In genomic region chr3:130878464-130878863, GRCh38 we compare ENCODE assay signal across 27 cellular contexts.
"Had no signal": no experiment of that assay in that cellular context is flagged by ENCODE, and none has a peak within 500 bp of the region (broad histone marks: within the 10 kb centered on the region; RNA-seq: fewer than 3 reads in every experiment).

No MANE protein-coding gene starts in this region.

- FAIRE-seq: colon, endometrium, endothelial cell of umbilical vein, frontal cortex had no signal

- H3K27me3 ChIP-seq: colonic mucosa, dorsolateral prefrontal cortex, esophagus muscularis mucosa, esophagus squamous epithelium, foreskin keratinocyte, gastrocnemius medialis, gastroesophageal sphincter, heart left ventricle, heart right ventricle had no signal

- H3K27ac ChIP-seq: colonic mucosa, coronary artery, dorsolateral prefrontal cortex, epithelial cell of prostate, esophagus muscularis mucosa, esophagus squamous epithelium, foreskin keratinocyte, gastrocnemius medialis, gastroesophageal sphincter, heart left ventricle, heart right ventricle had no signal

- ATAC-seq: effector memory CD8-positive, alpha-beta T cell; esophagus mucosa; foreskin keratinocyte; gastrocnemius medialis; gastroesophageal sphincter; heart left ventricle; heart right ventricle had no signal

- H3K36me3 ChIP-seq: colonic mucosa, esophagus muscularis mucosa, esophagus squamous epithelium, gastrocnemius medialis, gastroesophageal sphincter, heart left ventricle, heart right ventricle had no signal

- H3K9me3 ChIP-seq: colonic mucosa, gastrocnemius medialis had no signal

- DNase-seq: colonic mucosa; cortex of kidney; dermis blood vessel endothelial cell; dorsolateral prefrontal cortex; effector CD4-positive, alpha-beta T cell; effector CD8-positive, alpha-beta T cell; effector memory CD4-positive, alpha-beta T cell; effector memory CD8-positive, alpha-beta T cell; endodermal cell; esophagus squamous epithelium; foreskin fibroblast; foreskin keratinocyte; foreskin melanocyte; gastrocnemius medialis; glutamatergic neuron; head of caudate nucleus; heart left ventricle; heart right ventricle had no signal

- H3K4me3 ChIP-seq: colonic mucosa, coronary artery, dorsolateral prefrontal cortex, esophagus muscularis mucosa, esophagus squamous epithelium, gastrocnemius medialis, gastroesophageal sphincter, heart left ventricle, heart right ventricle had no signal

- H3K4me1 ChIP-seq: colonic mucosa, esophagus muscularis mucosa, esophagus squamous epithelium, foreskin keratinocyte, gastroesophageal sphincter, heart left ventricle, heart right ventricle had no signal
